ENCODE assay signal across 1 cellular context in the genomic region with DNA sequence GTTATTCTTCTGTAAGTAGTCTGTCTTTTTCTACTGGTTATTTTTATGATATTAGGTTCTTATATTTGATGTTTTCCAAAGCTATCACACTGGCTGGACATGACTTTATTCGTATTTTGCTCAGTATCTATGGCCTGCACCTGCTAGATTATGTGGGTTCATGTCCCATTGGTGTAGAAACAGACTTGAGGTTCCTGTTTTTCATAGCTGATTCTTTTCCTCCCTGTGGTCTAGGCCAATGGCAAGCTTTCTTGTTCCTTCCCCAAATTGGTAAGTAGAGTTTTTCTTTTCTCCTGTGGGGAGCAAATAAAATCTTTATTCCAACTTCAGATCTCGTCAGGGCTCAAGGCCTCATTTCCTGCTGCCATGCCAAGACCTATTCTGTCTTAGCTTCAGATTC.
TF ChIP-seq lines count a peak whose summit lies in the region.

No MANE protein-coding gene starts in this region.

TF ChIP-seq in K562, 482 proteins besides CTCF, POLR2A, EP300 and RAD21 (continued from another document):
- TF ChIP-seq, protein P1, sequence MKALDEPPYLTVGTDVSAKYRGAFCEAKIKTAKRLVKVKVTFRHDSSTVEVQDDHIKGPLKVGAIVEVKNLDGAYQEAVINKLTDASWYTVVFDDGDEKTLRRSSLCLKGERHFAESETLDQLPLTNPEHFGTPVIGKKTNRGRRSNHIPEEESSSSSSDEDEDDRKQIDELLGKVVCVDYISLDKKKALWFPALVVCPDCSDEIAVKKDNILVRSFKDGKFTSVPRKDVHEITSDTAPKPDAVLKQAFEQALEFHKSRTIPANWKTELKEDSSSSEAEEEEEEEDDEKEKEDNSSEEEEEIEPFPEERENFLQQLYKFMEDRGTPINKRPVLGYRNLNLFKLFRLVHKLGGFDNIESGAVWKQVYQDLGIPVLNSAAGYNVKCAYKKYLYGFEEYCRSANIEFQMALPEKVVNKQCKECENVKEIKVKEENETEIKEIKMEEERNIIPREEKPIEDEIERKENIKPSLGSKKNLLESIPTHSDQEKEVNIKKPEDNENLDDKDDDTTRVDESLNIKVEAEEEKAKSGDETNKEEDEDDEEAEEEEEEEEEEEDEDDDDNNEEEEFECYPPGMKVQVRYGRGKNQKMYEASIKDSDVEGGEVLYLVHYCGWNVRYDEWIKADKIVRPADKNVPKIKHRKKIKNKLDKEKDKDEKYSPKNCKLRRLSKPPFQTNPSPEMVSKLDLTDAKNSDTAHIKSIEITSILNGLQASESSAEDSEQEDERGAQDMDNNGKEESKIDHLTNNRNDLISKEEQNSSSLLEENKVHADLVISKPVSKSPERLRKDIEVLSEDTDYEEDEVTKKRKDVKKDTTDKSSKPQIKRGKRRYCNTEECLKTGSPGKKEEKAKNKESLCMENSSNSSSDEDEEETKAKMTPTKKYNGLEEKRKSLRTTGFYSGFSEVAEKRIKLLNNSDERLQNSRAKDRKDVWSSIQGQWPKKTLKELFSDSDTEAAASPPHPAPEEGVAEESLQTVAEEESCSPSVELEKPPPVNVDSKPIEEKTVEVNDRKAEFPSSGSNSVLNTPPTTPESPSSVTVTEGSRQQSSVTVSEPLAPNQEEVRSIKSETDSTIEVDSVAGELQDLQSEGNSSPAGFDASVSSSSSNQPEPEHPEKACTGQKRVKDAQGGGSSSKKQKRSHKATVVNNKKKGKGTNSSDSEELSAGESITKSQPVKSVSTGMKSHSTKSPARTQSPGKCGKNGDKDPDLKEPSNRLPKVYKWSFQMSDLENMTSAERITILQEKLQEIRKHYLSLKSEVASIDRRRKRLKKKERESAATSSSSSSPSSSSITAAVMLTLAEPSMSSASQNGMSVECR (CRISPR knock-in tag; IDR thresholded peaks at IDR 0.05), result no peak
- TF ChIP-seq KDM4B (IDR thresholded peaks at IDR 0.05; ENCODE audit: borderline replicate concordance in 2 of 2, low read depth in 1 of 2) (no peak), GATA2 (CRISPR knock-in tag; IDR thresholded peaks at IDR 0.05) (no peak), RB1 (IDR thresholded peaks at IDR 0.05; ENCODE audit: low read depth) (no peak)
- TF ChIP-seq, protein P2, sequence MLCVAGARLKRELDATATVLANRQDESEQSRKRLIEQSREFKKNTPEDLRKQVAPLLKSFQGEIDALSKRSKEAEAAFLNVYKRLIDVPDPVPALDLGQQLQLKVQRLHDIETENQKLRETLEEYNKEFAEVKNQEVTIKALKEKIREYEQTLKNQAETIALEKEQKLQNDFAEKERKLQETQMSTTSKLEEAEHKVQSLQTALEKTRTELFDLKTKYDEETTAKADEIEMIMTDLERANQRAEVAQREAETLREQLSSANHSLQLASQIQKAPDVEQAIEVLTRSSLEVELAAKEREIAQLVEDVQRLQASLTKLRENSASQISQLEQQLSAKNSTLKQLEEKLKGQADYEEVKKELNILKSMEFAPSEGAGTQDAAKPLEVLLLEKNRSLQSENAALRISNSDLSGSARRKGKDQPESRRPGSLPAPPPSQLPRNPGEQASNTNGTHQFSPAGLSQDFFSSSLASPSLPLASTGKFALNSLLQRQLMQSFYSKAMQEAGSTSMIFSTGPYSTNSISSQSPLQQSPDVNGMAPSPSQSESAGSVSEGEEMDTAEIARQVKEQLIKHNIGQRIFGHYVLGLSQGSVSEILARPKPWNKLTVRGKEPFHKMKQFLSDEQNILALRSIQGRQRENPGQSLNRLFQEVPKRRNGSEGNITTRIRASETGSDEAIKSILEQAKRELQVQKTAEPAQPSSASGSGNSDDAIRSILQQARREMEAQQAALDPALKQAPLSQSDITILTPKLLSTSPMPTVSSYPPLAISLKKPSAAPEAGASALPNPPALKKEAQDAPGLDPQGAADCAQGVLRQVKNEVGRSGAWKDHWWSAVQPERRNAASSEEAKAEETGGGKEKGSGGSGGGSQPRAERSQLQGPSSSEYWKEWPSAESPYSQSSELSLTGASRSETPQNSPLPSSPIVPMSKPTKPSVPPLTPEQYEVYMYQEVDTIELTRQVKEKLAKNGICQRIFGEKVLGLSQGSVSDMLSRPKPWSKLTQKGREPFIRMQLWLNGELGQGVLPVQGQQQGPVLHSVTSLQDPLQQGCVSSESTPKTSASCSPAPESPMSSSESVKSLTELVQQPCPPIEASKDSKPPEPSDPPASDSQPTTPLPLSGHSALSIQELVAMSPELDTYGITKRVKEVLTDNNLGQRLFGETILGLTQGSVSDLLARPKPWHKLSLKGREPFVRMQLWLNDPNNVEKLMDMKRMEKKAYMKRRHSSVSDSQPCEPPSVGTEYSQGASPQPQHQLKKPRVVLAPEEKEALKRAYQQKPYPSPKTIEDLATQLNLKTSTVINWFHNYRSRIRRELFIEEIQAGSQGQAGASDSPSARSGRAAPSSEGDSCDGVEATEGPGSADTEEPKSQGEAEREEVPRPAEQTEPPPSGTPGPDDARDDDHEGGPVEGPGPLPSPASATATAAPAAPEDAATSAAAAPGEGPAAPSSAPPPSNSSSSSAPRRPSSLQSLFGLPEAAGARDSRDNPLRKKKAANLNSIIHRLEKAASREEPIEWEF (CRISPR knock-in tag; IDR thresholded peaks at IDR 0.05), result no peak
- TF ChIP-seq, protein P3, sequence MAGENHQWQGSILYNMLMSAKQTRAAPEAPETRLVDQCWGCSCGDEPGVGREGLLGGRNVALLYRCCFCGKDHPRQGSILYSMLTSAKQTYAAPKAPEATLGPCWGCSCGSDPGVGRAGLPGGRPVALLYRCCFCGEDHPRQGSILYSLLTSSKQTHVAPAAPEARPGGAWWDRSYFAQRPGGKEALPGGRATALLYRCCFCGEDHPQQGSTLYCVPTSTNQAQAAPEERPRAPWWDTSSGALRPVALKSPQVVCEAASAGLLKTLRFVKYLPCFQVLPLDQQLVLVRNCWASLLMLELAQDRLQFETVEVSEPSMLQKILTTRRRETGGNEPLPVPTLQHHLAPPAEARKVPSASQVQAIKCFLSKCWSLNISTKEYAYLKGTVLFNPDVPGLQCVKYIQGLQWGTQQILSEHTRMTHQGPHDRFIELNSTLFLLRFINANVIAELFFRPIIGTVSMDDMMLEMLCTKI (IDR thresholded peaks at IDR 0.05; ENCODE audit: partially characterized antibody), result no peak
